8 cellular contexts compared by ENCODE assay signal in the genomic region with DNA sequence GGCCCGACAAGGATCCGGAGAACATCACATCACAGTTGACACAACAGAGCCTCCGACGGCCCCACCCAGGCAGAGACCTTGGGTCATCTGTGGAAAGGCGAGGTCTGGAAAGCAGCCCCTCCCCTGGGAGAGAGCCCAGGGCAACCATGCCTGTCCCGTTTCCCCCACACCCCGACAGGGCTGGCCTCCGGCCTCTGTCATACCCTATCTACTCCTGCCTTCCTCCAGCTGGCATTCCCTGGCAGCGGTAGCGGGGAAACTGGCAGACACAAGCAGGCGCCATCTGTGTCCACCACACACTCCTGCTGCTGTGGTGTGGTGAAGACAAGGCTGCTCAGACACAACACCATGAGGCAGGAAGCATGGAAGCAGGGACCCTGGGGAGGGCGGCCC. TPM values are rescaled to one million over a fixed set of nuclear protein-coding genes. Genes with fewer than 3 reads are reported as not detected.
DNase-seq lines count a peak whose midpoint lies in the region; ATAC-seq, FAIRE-seq and TF ChIP-seq lines count a peak whose summit lies in the region.
"Not testable (repeated sequence)": the region's sequence is repeated elsewhere in the genome, so short reads cannot be mapped to it uniquely, and the experiment has no call there.

No MANE protein-coding gene starts in this region.

- TF ChIP-seq POLR2A in endothelial cell of umbilical vein (IDR thresholded peaks at IDR 0.05; ENCODE audit: low read depth, low read length): not testable (repeated sequence)

- BruUV-seq in endothelial cell of umbilical vein (replicated peaks; lab: Mats Ljungman, UMichigan): not testable (repeated sequence)

- H2BK12ac ChIP-seq in neuronal stem cell (ENCODE audit: low read length): not testable (repeated sequence)

- CTCF ChIA-PET in endothelial cell of umbilical vein (lab: Charles Lee): not testable (repeated sequence)

- not testable (repeated sequence) for H2BK15ac ChIP-seq in neuronal stem cell (ENCODE audit: low read length)

- H3K18ac ChIP-seq in neuronal stem cell (ENCODE audit: low read length): peak overlapping the region; percentile 48

- not testable (repeated sequence) for H3K79me2 ChIP-seq in endothelial cell of umbilical vein (ENCODE audit: control insufficient read depth, insufficient read depth, low read length)

- not testable (repeated sequence) for H3K27ac ChIP-seq in endothelial cell of umbilical vein (ENCODE audit: insufficient read depth, low read depth, low read length); lower lobe of right lung; neuronal stem cell (replicated peaks; ENCODE audit: low read length)
- peak overlapping the region; percentile 24 for H3K27ac ChIP-seq in upper lobe of right lung

- not testable (repeated sequence) for H2AFZ ChIP-seq in endothelial cell of umbilical vein (ENCODE audit: low read depth, low read length); neuronal stem cell (ENCODE audit: low read length)

- intact Hi-C loops in endothelial cell of umbilical vein (cut with micrococcal nuclease); left cardiac atrium (cut with DNase I); lower lobe of right lung (cut with DNase I); upper lobe of right lung (cut with DNase I): not testable (repeated sequence)

- ATAC-seq in left cardiac atrium: peak; percentile 76 to 78
- peak in 1 of 2 donors; percentile 23 for ATAC-seq in lower lobe of right lung
- ATAC-seq in upper lobe of right lung: peak; percentile 37

- not testable (repeated sequence) for H3K4me3 ChIP-seq in MG63; endothelial cell of umbilical vein (replicated peaks in 1 of 3; ENCODE audit: insufficient read depth in 1 of 3, low read depth in 1 of 3, low read length in 3 of 3); lower lobe of right lung; neuronal stem cell (ENCODE audit: low read length in 2 of 2); upper lobe of right lung

- peak overlapping the region; percentile 43 for H3K23ac ChIP-seq in neuronal stem cell (ENCODE audit: low read depth, low read length, poor library complexity)

- not testable (repeated sequence) for H3K4me2 ChIP-seq in endothelial cell of umbilical vein (ENCODE audit: insufficient read depth, low read length); neuronal stem cell (ENCODE audit: insufficient read depth, low read length, poor library complexity, severe bottlenecking)

- not testable (repeated sequence) for H2AK5ac ChIP-seq in neuronal stem cell (ENCODE audit: low read depth, low read length)

- H3K9me1 ChIP-seq in endothelial cell of umbilical vein (replicated peaks; ENCODE audit: control insufficient read depth, extremely low read depth, insufficient read depth, low read length): not testable (repeated sequence)

- not testable (repeated sequence) for H3K4ac ChIP-seq in neuronal stem cell (ENCODE audit: low read length)

- H3K27me3 ChIP-seq in MG63; endothelial cell of umbilical vein (ENCODE audit: control insufficient read depth in 2 of 2, insufficient read depth in 2 of 2, low read length in 2 of 2); lower lobe of right lung (ENCODE audit: low read depth); neuronal stem cell (ENCODE audit: control insufficient read depth in 3 of 3, insufficient read depth in 3 of 3, low read depth in 1 of 3, low read length in 3 of 3); upper lobe of right lung: not testable (repeated sequence)

- POLR2A ChIA-PET in endothelial cell of umbilical vein (lab: Charles Lee): not testable (repeated sequence)

- H2BK120ac ChIP-seq in neuronal stem cell (ENCODE audit: low read depth, low read length): not testable (repeated sequence)

- not testable (repeated sequence) for H3K9me3 ChIP-seq in MG63; endothelial cell of umbilical vein (replicated peaks; ENCODE audit: control insufficient read depth, insufficient read depth, low read length); lower lobe of right lung; neuronal stem cell (replicated peaks in 1 of 2; ENCODE audit: control insufficient read depth in 2 of 2, insufficient read depth in 1 of 2, low read depth in 1 of 2, low read length in 2 of 2); upper lobe of right lung

- DNase-seq in MG63 (peak; percentile 38), amygdala (lab: John Stamatoyannopoulos, UW) (peak in 34 of 56 donors; percentile 8 to 69 (median 32)), endothelial cell of umbilical vein (ENCODE audit: low read depth, low spot score) (peak; percentile 14), left cardiac atrium (peak; percentile 75), lower lobe of right lung (peak; percentile 49), putamen (ENCODE audit: low spot score) (peak; percentile 29)
- DNase-seq in neuronal stem cell (ENCODE audit: low spot score); upper lobe of right lung: not testable (repeated sequence)

- not testable (repeated sequence) for H4K8ac ChIP-seq in neuronal stem cell (ENCODE audit: low read depth, low read length)

- H4K91ac ChIP-seq in neuronal stem cell (ENCODE audit: low read depth, low read length, poor library complexity): not testable (repeated sequence)

- H3K36me3 ChIP-seq in MG63; endothelial cell of umbilical vein (ENCODE audit: control insufficient read depth in 2 of 2, extremely low read depth in 1 of 2, insufficient read depth in 2 of 2, low read length in 2 of 2); lower lobe of right lung; neuronal stem cell (replicated peaks in 1 of 2; ENCODE audit: control insufficient read depth in 2 of 2, insufficient read depth in 2 of 2, low read length in 2 of 2); upper lobe of right lung: not testable (repeated sequence)

- FAIRE-seq in endothelial cell of umbilical vein (lab: Jason Lieb, UNC): not testable (repeated sequence)

- not testable (repeated sequence) for H3K79me1 ChIP-seq in neuronal stem cell (ENCODE audit: low read depth, low read length)

- peak overlapping the region; percentile 82 for H3K14ac ChIP-seq in neuronal stem cell (ENCODE audit: low read length)

- H3K4me1 ChIP-seq in endothelial cell of umbilical vein (ENCODE audit: control insufficient read depth, extremely low read depth, insufficient read depth, low read length); neuronal stem cell (ENCODE audit: control insufficient read depth in 2 of 2, insufficient read depth in 1 of 2, low read depth in 1 of 2, low read length in 2 of 2); upper lobe of right lung: not testable (repeated sequence)
- peaks cover 14% of the 10 kb centered on the region for H3K4me1 ChIP-seq in lower lobe of right lung

- dilution Hi-C loops in endothelial cell of umbilical vein (cut with MboI; ENCODE audit: extremely low pct_ligation_motif_present, low sequenced_read_pairs): not testable (repeated sequence)

- H3K9ac ChIP-seq in endothelial cell of umbilical vein (replicated peaks; ENCODE audit: extremely low read depth, insufficient read depth, low read length); neuronal stem cell (ENCODE audit: low read depth, low read length, poor library complexity): not testable (repeated sequence)

- not testable (repeated sequence) for H4K20me1 ChIP-seq in endothelial cell of umbilical vein (replicated peaks; ENCODE audit: control insufficient read depth, extremely low read depth, insufficient read depth, low read length)

- peak overlapping the region; percentile 24 for H2BK5ac ChIP-seq in neuronal stem cell (ENCODE audit: low read length)

- TF ChIP-seq CTCF in endothelial cell of umbilical vein (IDR thresholded peaks at IDR 0.05; ENCODE audit: extremely low read depth in 1 of 2, insufficient read depth in 1 of 2, low read depth in 1 of 2, low read length in 2 of 2); lower lobe of right lung (IDR thresholded peaks at IDR 0.05); upper lobe of right lung (IDR thresholded peaks at IDR 0.05): not testable (repeated sequence)

- no CpG with 5 or more reads among the region's 12 CpGs for WGBS in neuronal stem cell (ENCODE audit: extremely low coverage in 2 of 2, insufficient read length in 2 of 2, insufficient replicate concordance in 1 of 2), 2 donors

RNA-seq across cellular contexts. Expression of a gene that starts 33.3 kb away (rescaled TPM):
- total RNA-seq in MG63 (2014; rRNA removed; shearing (Covaris generic); ENCODE audit: low replicate concordance): 3.3 and 10.7 TPM in 2 replicates
- total RNA-seq in endothelial cell of umbilical vein (56.4 and 64.7 TPM in 2 replicates), left cardiac atrium (10 to 100 TPM; 35.8 to 45.9 TPM), lower lobe of right lung (5.3 TPM), upper lobe of right lung (9.1 TPM)
- 49.6 and 58.5 TPM in 2 replicates for polyA plus RNA-seq in endothelial cell of umbilical vein
- 23.3 and 33.3 TPM in 2 replicates for polyA plus RNA-seq in endothelial cell of umbilical vein (2011; cell fraction: cytosol; rRNA removed)
- polyA plus RNA-seq in endothelial cell of umbilical vein (2011; cell fraction: nucleus; rRNA removed): 120 and 126 TPM in 2 replicates
- 24.0 and 41.2 TPM in 2 replicates for polyA plus RNA-seq in endothelial cell of umbilical vein (2012)
- 42.4 and 45.1 TPM in 2 replicates for polyA minus RNA-seq in endothelial cell of umbilical vein
- polyA minus RNA-seq in endothelial cell of umbilical vein (2011; cell fraction: cytosol; rRNA and poly(A)+ RNA removed): 0.41 TPM
- 40.9 and 62.8 TPM in 2 replicates for polyA minus RNA-seq in endothelial cell of umbilical vein (2011; cell fraction: nucleus; rRNA and poly(A)+ RNA removed)
- polyA plus RNA-seq in neuronal stem cell (2013, experiment 1 of 2): 36.9 TPM
- 37.0 TPM for polyA plus RNA-seq in neuronal stem cell (2013, experiment 2 of 2)
